20 cellular contexts compared by ENCODE assay signal in genomic region chr14:81408595-81408994, GRCh38. TPM values are rescaled to one million over a fixed set of nuclear protein-coding genes. Genes with fewer than 3 reads are reported as not detected.
DNase-seq lines count a peak whose midpoint lies in the region; ATAC-seq, FAIRE-seq and TF ChIP-seq lines count a peak whose summit lies in the region.
"Had no signal": no experiment of that assay in that cellular context is flagged by ENCODE, and none has a peak within 500 bp of the region (broad histone marks: within the 10 kb centered on the region; RNA-seq: fewer than 3 reads in every experiment).

No MANE protein-coding gene starts in this region.

- no peaks in the 10 kb centered on the region for H3K9me3 ChIP-seq in kidney (ENCODE audit: control insufficient read depth in 1 of 2, low read length in 2 of 2)

- peak; percentile 87 for TF ChIP-seq EP300 in Ishikawa (IDR thresholded peaks at IDR 0.05; ENCODE audit: borderline replicate concordance)

- H3K27ac ChIP-seq in kidney (ENCODE audit: low read depth in 2 of 2, low read length in 2 of 2) (peak overlapping the region; percentile 35 to 63), substantia nigra (ENCODE audit: low read depth, low read length, poor library complexity, severe bottlenecking) (no peak overlapping the region)

- intact Hi-C loops in kidney (cut with DNase I): no loop called here

- H3K36me3 ChIP-seq in kidney (ENCODE audit: control insufficient read depth in 1 of 2, insufficient read depth in 2 of 2, low read length in 2 of 2): no peaks in the 10 kb centered on the region

- H3K4me3 ChIP-seq in epithelial cell of esophagus (ENCODE audit: low read length) (no peak overlapping the region), kidney (ENCODE audit: low read length in 2 of 2) (no peak overlapping the region)
- H3K4me3 ChIP-seq: K562 had no signal

- ATAC-seq in GM19452 (IDR thresholded peaks at IDR 0.05; ENCODE audit: unreplicated experiment): no peak
- ATAC-seq: K562 had no signal

- TF ChIP-seq CTCF in epithelial cell of esophagus (IDR thresholded peaks at IDR 0.05; ENCODE audit: insufficient read depth, low read depth, low read length, missing control alignments): no peak
- TF ChIP-seq CTCF in kidney (IDR thresholded peaks at IDR 0.05; ENCODE audit: borderline replicate concordance, extremely low read depth, insufficient read depth): no peak

- peak; percentile 22; the same call in 1 of the 2 replicates for TF ChIP-seq RAD21 in Ishikawa (IDR thresholded peaks at IDR 0.05; ENCODE audit: low read depth)

- H3K9ac ChIP-seq in kidney (ENCODE audit: low read length in 2 of 2): no peak overlapping the region

- peak; percentile 49 for FAIRE-seq in kidney (lab: Jason Lieb, UNC)
- FAIRE-seq: GM19239, K562 had no signal

- peaks cover 6 to 16% of the 10 kb centered on the region in 2 donors for H3K4me1 ChIP-seq in kidney (ENCODE audit: control insufficient read depth in 1 of 2, insufficient read depth in 1 of 2, low read depth in 1 of 2, low read length in 2 of 2)

- peak; percentile 71 for DNase-seq in epithelial cell of esophagus (ENCODE audit: low read depth)
- no peak for DNase-seq in kidney
- DNase-seq in renal cortical epithelial cell (ENCODE audit: low read depth): peak; percentile 94
- DNase-seq in substantia nigra (lab: John Stamatoyannopoulos, UW): no peak
- DNase-seq in T1000 (lab: John Stamatoyannopoulos, UW): no peak
- DNase-seq in GM19238 (ENCODE audit: insufficient read length, low spot score): no peak
- DNase-seq: AML-193; GDM1; GOT3; NCI-H1092 treated with DMSO at 0.1 percent for 48 hours; NCI-H146; NCI-H2081; NCI-H2171 treated with DMSO at 0.1 percent for 48 hours; NCI-H446 treated with DMSO at 0.1 percent for 48 hours; NK-92 treated with Interleukin-12 subunit alpha and Interleukin-12 subunit beta, amount 100 ng/mL, for 24 hours; SHP77 treated with DMSO at 0.1 percent for 48 hours had no signal

TF ChIP-seq in Ishikawa, 13 proteins besides CTCF, POLR2A, EP300 and RAD21:
- no peak for TF ChIP-seq USF1 (IDR thresholded peaks at IDR 0.05)
- TF ChIP-seq MAX (IDR thresholded peaks at IDR 0.05): no peak; the same call in 1 of the 2 replicates
- TF ChIP-seq FOXM1 (IDR thresholded peaks at IDR 0.05; ENCODE audit: borderline replicate concordance, low read depth): no peak
- TF ChIP-seq TAF1 (IDR thresholded peaks at IDR 0.05; ENCODE audit: low read depth): no peak
- peak; percentile 94 for TF ChIP-seq TEAD4 (IDR thresholded peaks at IDR 0.05)
- no peak for TF ChIP-seq REST (IDR thresholded peaks at IDR 0.05; ENCODE audit: low read depth)
- TF ChIP-seq TCF12 (IDR thresholded peaks at IDR 0.05; ENCODE audit: low read depth): peak; percentile 76
- TF ChIP-seq CREB1 (IDR thresholded peaks at IDR 0.05; ENCODE audit: low read depth): no peak
- no peak for TF ChIP-seq ZBTB7A (IDR thresholded peaks at IDR 0.05; ENCODE audit: low read depth)
- no peak for TF ChIP-seq YY1 (IDR thresholded peaks at IDR 0.05; ENCODE audit: low read depth)
- no peak for TF ChIP-seq EGR1 (IDR thresholded peaks at IDR 0.05)
- peak; percentile 68 for TF ChIP-seq NFIC (IDR thresholded peaks at IDR 0.05)
- TF ChIP-seq CEBPB (IDR thresholded peaks at IDR 0.05): 0 out of 2 replicates have a peak, but pooled peaks have one; percentile 22

RNA-seq across cellular contexts. Expression of gene STON2, which starts 8.5 kb away (rescaled TPM):
- total RNA-seq in kidney: 86.6 TPM
- 14.8 TPM for polyA plus RNA-seq in kidney (ENCODE audit: insufficient read depth, low read depth, low replicate concordance)
- 9.9 and 91.9 TPM in 2 replicates for total RNA-seq in renal cortical epithelial cell

Comparison
In these comparisons a context has a peak if more than half of its experiments do, and no peak if none do; other contexts are left out.
1. DNase-seq: peak in epithelial cell of esophagus (single experiment) and renal cortical epithelial cell (single experiment); none in kidney (single experiment), substantia nigra (0 of 49), T1000 (single experiment) and GM19238 (single experiment).